In genomic region chr11:105139669-105140068, GRCh38 we compare ENCODE assay signal across 23 cellular contexts. TPM values are rescaled to one million over a fixed set of nuclear protein-coding genes. Genes with fewer than 3 reads are reported as not detected.
A peak's percentile ranks its signal among the peaks of the same experiment; 100 is the strongest.
DNase-seq lines count a peak whose midpoint lies in the region; ATAC-seq and TF ChIP-seq lines count a peak whose summit lies in the region.
"Had no signal": no experiment of that assay in that cellular context is flagged by ENCODE, and none has a peak within 500 bp of the region (broad histone marks: within the 10 kb centered on the region; RNA-seq: fewer than 3 reads in every experiment).

CARD18 (minus strand) TSS chr11:105139769; CDS start chr11:105139726, 43 bp downstream.

- H3K4me2 ChIP-seq in IMR-90 (ENCODE audit: low read depth, low read length) = no peak within 1 kb of the TSS

- no peak within 1 kb of the TSS for H4K91ac ChIP-seq in IMR-90 (ENCODE audit: insufficient read depth, low read depth, low read length)

- H3K56ac ChIP-seq in IMR-90 (ENCODE audit: extremely low read depth, insufficient read depth, low read length) = no peak within 1 kb of the TSS

- H4K8ac ChIP-seq in IMR-90 (ENCODE audit: low read depth in 2 of 2, low read length in 2 of 2) = no peak within 1 kb of the TSS

- intact Hi-C loops in IMR-90 (cut with micrococcal nuclease) (no loop called here), lower leg skin (cut with DNase I; ENCODE audit: low total_unique reads) (no loop called here), aorta (cut with DNase I) (no loop called here)

- H3K36me3 ChIP-seq in IMR-90 (ENCODE audit: control insufficient read depth, insufficient read depth, low read length) (no peaks in the 10 kb centered on the region), suprapubic skin (no peaks in the 10 kb centered on the region), aorta (ENCODE audit: control insufficient read depth in 1 of 2, insufficient read depth in 2 of 2, low read length in 1 of 2) (no peaks in the 10 kb centered on the region)
- H3K36me3 ChIP-seq: BE2C had no signal

- TF ChIP-seq EP300 in suprapubic skin (IDR thresholded peaks at IDR 0.05) = no peak

- H3K4me3 ChIP-seq in IMR-90 (ENCODE audit: insufficient read depth, low read depth, low read length) (no peak within 1 kb of the TSS), epithelial cell of esophagus (ENCODE audit: low read length) (no peak within 1 kb of the TSS), lower leg skin (ENCODE audit: low read depth, poor library complexity, severe bottlenecking) (no peak within 1 kb of the TSS), suprapubic skin (no peak within 1 kb of the TSS), aorta (ENCODE audit: low read length in 2 of 2) (no peak within 1 kb of the TSS)
- H3K4me3 ChIP-seq: GM12878, K562 had no signal

- no peak within 1 kb of the TSS; the same call in 1 of the 2 replicates for H3K18ac ChIP-seq in IMR-90 (ENCODE audit: low read depth, low read length)

- H3K27ac ChIP-seq in IMR-90 (ENCODE audit: insufficient read depth, low read length) (no peak within 1 kb of the TSS), suprapubic skin (no peak within 1 kb of the TSS), aorta (ENCODE audit: low read depth in 1 of 2, low read length in 2 of 2) (no peak within 1 kb of the TSS)

- H2BK20ac ChIP-seq in IMR-90 (ENCODE audit: low read depth, low read length) = no peak within 1 kb of the TSS

- H3K9me3 ChIP-seq in IMR-90 (ENCODE audit: control insufficient read depth, insufficient read depth, low read length) = no peaks in the 10 kb centered on the region
- H3K9me3 ChIP-seq in suprapubic skin = no peaks in the 10 kb centered on the region
- H3K9me3 ChIP-seq in aorta (ENCODE audit: control insufficient read depth, low read length) = no peaks in the 10 kb centered on the region
- H3K9me3 ChIP-seq: BE2C had no signal

- TF ChIP-seq POLR2A in IMR-90 (IDR thresholded peaks at IDR 0.05; ENCODE audit: low read depth, low read length) = no peak
- TF ChIP-seq POLR2A in lower leg skin (IDR thresholded peaks at IDR 0.05) = no peak
- TF ChIP-seq POLR2A in suprapubic skin (IDR thresholded peaks at IDR 0.05) = no peak

- POLR2A ChIA-PET in IMR-90 (lab: Charles Lee; ENCODE audit: unreplicated experiment) = no interaction called here

- H4K5ac ChIP-seq in IMR-90 (ENCODE audit: low read depth, low read length) = no peak within 1 kb of the TSS

- no peak within 1 kb of the TSS for H2BK5ac ChIP-seq in IMR-90 (ENCODE audit: low read depth, low read length, poor library complexity, severe bottlenecking)

- H3K9ac ChIP-seq in IMR-90 (ENCODE audit: low read depth, low read length) = no peak within 1 kb of the TSS

- no peaks in the 10 kb centered on the region for H3K4me1 ChIP-seq in IMR-90 (ENCODE audit: control insufficient read depth, insufficient read depth, low read length)
- peaks cover 3% of the 10 kb centered on the region for H3K4me1 ChIP-seq in suprapubic skin
- no peaks in the 10 kb centered on the region for H3K4me1 ChIP-seq in aorta (ENCODE audit: control insufficient read depth in 1 of 2, insufficient read depth in 2 of 2, low read length in 2 of 2)
- H3K4me1 ChIP-seq: BE2C had no signal

- ATAC-seq in IMR-90 (ENCODE audit: low read depth) = no peak
- no peak for ATAC-seq in aorta (ENCODE audit: low FRiP score)
- ATAC-seq in GM21717 (IDR thresholded peaks at IDR 0.05; ENCODE audit: unreplicated experiment) = no peak
- ATAC-seq: GM12878, K562 had no signal

- H2AK9ac ChIP-seq in IMR-90 (replicated peaks; ENCODE audit: low read depth, low read length, poor library complexity) = no peak within 1 kb of the TSS

- no peak within 1 kb of the TSS; the same call in 1 of the 2 replicates for H3K4ac ChIP-seq in IMR-90 (ENCODE audit: low read depth, low read length)

- dilution Hi-C loops in IMR-90 (cut with HindIII; ENCODE audit: low sequenced_read_pairs, unreplicated experiment) = no loop called here

- no peak within 1 kb of the TSS for H2AFZ ChIP-seq in IMR-90 (replicated peaks; ENCODE audit: low read length, poor library complexity)

- no peaks in the 10 kb centered on the region for H3K79me1 ChIP-seq in IMR-90 (ENCODE audit: low read depth in 1 of 2, low read length in 2 of 2)

- TF ChIP-seq CTCF in IMR-90 (conservative IDR thresholded peaks at IDR 0.05; ENCODE audit: low read depth, low read length) (no peak), epithelial cell of esophagus (IDR thresholded peaks at IDR 0.05; ENCODE audit: insufficient read depth, low read depth, low read length, missing control alignments) (no peak), lower leg skin (IDR thresholded peaks at IDR 0.05) (no peak), suprapubic skin (IDR thresholded peaks at IDR 0.05) (no peak)

- peak within 1 kb of the TSS; percentile 21; the same call in 1 of the 2 replicates for H2BK120ac ChIP-seq in IMR-90 (ENCODE audit: low read depth, low read length)

- in situ Hi-C loops in IMR-90 (cut with MboI; ENCODE audit: low sequenced_read_pairs) = no loop called here

- H3K27me3 ChIP-seq in IMR-90 (ENCODE audit: control insufficient read depth, insufficient read depth, low read length) = no peaks in the 10 kb centered on the region
- H3K27me3 ChIP-seq in suprapubic skin = no peaks in the 10 kb centered on the region
- H3K27me3 ChIP-seq in aorta (ENCODE audit: control insufficient read depth in 1 of 2, insufficient read depth in 2 of 2, low read length in 1 of 2) = no peaks in the 10 kb centered on the region
- H3K27me3 ChIP-seq: BE2C had no signal

- H3K23ac ChIP-seq in IMR-90 (ENCODE audit: low read depth, low read length) = no peak within 1 kb of the TSS

- CTCF ChIA-PET in IMR-90 (lab: Yijun Ruan, JAX) = no interaction called here

- BruUV-seq in IMR-90 (replicated peaks; lab: Mats Ljungman, UMichigan) = no TSS peak

- no peaks in the 10 kb centered on the region for H4K20me1 ChIP-seq in IMR-90 (ENCODE audit: insufficient read depth, low read length)

- DNase-seq in IMR-90 (no peak), epithelial cell of esophagus (ENCODE audit: low read depth) (peak; percentile 48), lower leg skin (ENCODE audit: low spot score in 2 of 2) (no peak), suprapubic skin (ENCODE audit: low spot score in 2 of 2) (no peak), HUDEP-2 (lab: John Stamatoyannopoulos, UW; ENCODE audit: unreplicated experiment in 76 of 76) (no peak), NCI-H2081 treated with DMSO at 0.1 percent for 48 hours (lab: John Stamatoyannopoulos, UW) (no peak), aorta (no peak)
- DNase-seq: ACHN; BE2C; C1 segment of cervical spinal cord; CD4-positive, CD25-positive, alpha-beta regulatory T cell; CD8-positive, alpha-beta memory T cell; COR-L47; DMS 273 treated with DMSO at 0.1 percent for 48 hours; DMS53; DND-41; EL; H9 had no signal

- H3K9me1 ChIP-seq in IMR-90 (ENCODE audit: insufficient read depth, low read length) = no peaks in the 10 kb centered on the region

- no peak within 1 kb of the TSS for H2BK15ac ChIP-seq in IMR-90 (ENCODE audit: low read depth, low read length)

- H3K14ac ChIP-seq in IMR-90 (replicated peaks; ENCODE audit: low read depth, low read length) = 0 out of 2 replicates have a peak within 1 kb of the TSS, but pooled peaks have one; percentile 16

- no peak for TF ChIP-seq RAD21 in IMR-90 (IDR thresholded peaks at IDR 0.05; ENCODE audit: low read length)

- H2AK5ac ChIP-seq in IMR-90 (ENCODE audit: low read depth, low read length) = no peak within 1 kb of the TSS

- no CpG with 5 or more reads among the region's 2 CpGs for WGBS in IMR-90 (ENCODE audit: extremely low coverage in 2 of 2, insufficient read length in 1 of 2), 2 experiments
- WGBS in lower leg skin, 2 donors = 57 to 60% methylated on average over 2 of the region's 2 CpGs
- 43% methylated on average over 2 of the region's 2 CpGs for WGBS in suprapubic skin
- 81 to 85% methylated on average over 2 of the region's 2 CpGs for WGBS in aorta, 2 donors

TF ChIP-seq in IMR-90, 13 proteins besides CTCF, POLR2A, EP300 and RAD21:
- TF ChIP-seq MXI1 (IDR thresholded peaks at IDR 0.05; ENCODE audit: borderline replicate concordance, low read depth, low read length) = no peak
TF ChIP-seq in IMR-90: peak in this region for 0.

RNA-seq across cellular contexts. Expression of gene CARD18, which starts in this region (rescaled TPM):
- total RNA-seq in IMR-90 (2012; rRNA removed) (not detected in 2 replicates), lower leg skin (10 to 100 TPM in 3 of 4 donors, 1 to 10 TPM in 1; 4.6 to 13.9 (median 13.1) TPM), suprapubic skin (10 to 100 TPM in 3 of 4 donors, not detected in 1; 11.6 to 26.0 (median 16.5) TPM), aorta (not detected)
- polyA plus RNA-seq in IMR-90 (2012; rRNA removed) (not detected in 2 replicates), aorta (not detected)
- polyA plus RNA-seq in IMR-90 (2012; cell fraction: cytosol; rRNA removed) = not detected in 2 replicates
- polyA plus RNA-seq in IMR-90 (2012; cell fraction: nucleus; rRNA removed; ENCODE audit: low replicate concordance) = not detected in 2 replicates
- total RNA-seq: CD4-positive, CD25-positive, alpha-beta regulatory T cell; CD8-positive, alpha-beta memory T cell; G401; GM12878; H1; H9 had no signal
- polyA plus RNA-seq: CD4-positive, CD25-positive, alpha-beta regulatory T cell; CD8-positive, alpha-beta memory T cell; GM12878; H1 had no signal
